In genomic region chr16:64951681-64952080, GRCh38 we compare ENCODE assay signal across 11 cellular contexts.
"Had no signal": no experiment of that assay in that cellular context is flagged by ENCODE, and none has a peak within 500 bp of the region (broad histone marks: within the 10 kb centered on the region; RNA-seq: fewer than 3 reads in every experiment).

No MANE protein-coding gene starts in this region.

- H3K36me3 Mint-ChIP-seq: activated naive CD4-positive, alpha-beta T cell treated with anti-CD3 and anti-CD28 coated beads, Interleukin-2, amount 10 ng/mL, durations not matched to agents 7 days and 5 days; immature natural killer cell; stimulated activated memory B cell treated with anti-CD40 and anti-IgM and Interleukin-4, amounts not matched to agents 10 μg/mL and 1 μg/mL and 100 μg/mL, for 72 hours had no signal

- H3K9me3 Mint-ChIP-seq: neural progenitor cell had no signal

- DNase-seq: activated CD4-positive, alpha-beta memory T cell treated with anti-CD3 and anti-CD28 coated beads, Interleukin-2, amount 10 ng/mL, durations not matched to agents 7 days and 5 days; activated naive CD4-positive, alpha-beta T cell treated with anti-CD3 and anti-CD28 coated beads, Interleukin-2, amount 10 ng/mL, durations not matched to agents 7 days and 5 days; activated T-cell treated with anti-CD3 and anti-CD28 coated beads, Interleukin-2, amount 50 U/mL, for 24 hours; effector CD4-positive, alpha-beta T cell; glutamatergic neuron; immature natural killer cell; lower lobe of right lung; stimulated activated CD4-positive, alpha-beta T cell treated with anti-CD3 and anti-CD28 coated beads, Interleukin-2, amount 100 ng/mL, for 48 hours; tibial artery had no signal

- H3K4me1 Mint-ChIP-seq: activated CD4-positive, alpha-beta memory T cell treated with anti-CD3 and anti-CD28 coated beads, Interleukin-2, amount 10 ng/mL, durations not matched to agents 7 days and 5 days; activated naive CD4-positive, alpha-beta T cell treated with anti-CD3 and anti-CD28 coated beads, Interleukin-2, amount 10 ng/mL, durations not matched to agents 7 days and 5 days; immature natural killer cell; neural progenitor cell; stimulated activated memory B cell treated with anti-CD40 and anti-IgM and Interleukin-4, amounts not matched to agents 10 μg/mL and 1 μg/mL and 100 μg/mL, for 72 hours had no signal

- ATAC-seq: lower lobe of right lung; stimulated activated memory B cell treated with anti-CD40 and anti-IgM and Interleukin-4, amounts not matched to agents 10 μg/mL and 1 μg/mL and 100 μg/mL, for 72 hours had no signal

- H3K27ac Mint-ChIP-seq: activated CD4-positive, alpha-beta memory T cell treated with anti-CD3 and anti-CD28 coated beads, Interleukin-2, amount 10 ng/mL, durations not matched to agents 7 days and 5 days; activated naive CD4-positive, alpha-beta T cell treated with anti-CD3 and anti-CD28 coated beads, Interleukin-2, amount 10 ng/mL, durations not matched to agents 7 days and 5 days; activated T-cell treated with anti-CD3 and anti-CD28 coated beads, Interleukin-2, amount 50 U/mL, for 24 hours; immature natural killer cell; neural progenitor cell; stimulated activated memory B cell treated with anti-CD40 and anti-IgM and Interleukin-4, amounts not matched to agents 10 μg/mL and 1 μg/mL and 100 μg/mL, for 72 hours had no signal

- H3K27me3 Mint-ChIP-seq: activated CD4-positive, alpha-beta memory T cell treated with anti-CD3 and anti-CD28 coated beads, Interleukin-2, amount 10 ng/mL, durations not matched to agents 7 days and 5 days; activated naive CD4-positive, alpha-beta T cell treated with anti-CD3 and anti-CD28 coated beads, Interleukin-2, amount 10 ng/mL, durations not matched to agents 7 days and 5 days; activated T-cell treated with anti-CD3 and anti-CD28 coated beads, Interleukin-2, amount 50 U/mL, for 24 hours; stimulated activated memory B cell treated with anti-CD40 and anti-IgM and Interleukin-4, amounts not matched to agents 10 μg/mL and 1 μg/mL and 100 μg/mL, for 72 hours had no signal

- H3K4me3 Mint-ChIP-seq: activated CD4-positive, alpha-beta memory T cell treated with anti-CD3 and anti-CD28 coated beads, Interleukin-2, amount 10 ng/mL, durations not matched to agents 7 days and 5 days; activated naive CD4-positive, alpha-beta T cell treated with anti-CD3 and anti-CD28 coated beads, Interleukin-2, amount 10 ng/mL, durations not matched to agents 7 days and 5 days; activated T-cell treated with anti-CD3 and anti-CD28 coated beads, Interleukin-2, amount 50 U/mL, for 24 hours; immature natural killer cell; neural progenitor cell; stimulated activated memory B cell treated with anti-CD40 and anti-IgM and Interleukin-4, amounts not matched to agents 10 μg/mL and 1 μg/mL and 100 μg/mL, for 72 hours had no signal
